16 cellular contexts compared by ENCODE assay signal in genomic region chr3:177835917-177836316, GRCh38.
A peak's percentile ranks its signal among the peaks of the same experiment; 100 is the strongest.
DNase-seq lines count a peak whose midpoint lies in the region; ATAC-seq, FAIRE-seq and TF ChIP-seq lines count a peak whose summit lies in the region.
"Had no signal": no experiment of that assay in that cellular context is flagged by ENCODE, and none has a peak within 500 bp of the region (broad histone marks: within the 10 kb centered on the region; RNA-seq: fewer than 3 reads in every experiment).

No MANE protein-coding gene starts in this region.

- no peak overlapping the region for H3K4me3 ChIP-seq in astrocyte of the cerebellum (ENCODE audit: low read depth, low read length)
- no peak overlapping the region for H3K4me3 ChIP-seq in right cardiac atrium (ENCODE audit: low read length)
- no peak overlapping the region for H3K4me3 ChIP-seq in stomach
- H3K4me3 ChIP-seq: thoracic aorta had no signal

- H3K27me3 Mint-ChIP-seq in activated T-cell treated with anti-CD3 and anti-CD28 coated beads, Interleukin-2, amount 50 U/mL, for 24 hours = no peaks in the 10 kb centered on the region
- H3K27me3 Mint-ChIP-seq: activated CD4-positive, alpha-beta T cell treated with anti-CD3 and anti-CD28 coated beads, Interleukin-2, amount 10 ng/mL, durations not matched to agents 24 days and 14 days had no signal

- H3K9me3 ChIP-seq in right cardiac atrium (ENCODE audit: control insufficient read depth, low read length) = no peaks in the 10 kb centered on the region
- no peaks in the 10 kb centered on the region for H3K9me3 ChIP-seq in stomach
- H3K9me3 ChIP-seq: thoracic aorta had no signal

- in situ Hi-C loops in astrocyte of the cerebellum (cut with HindIII; ENCODE audit: low sequenced_read_pairs) = no loop called here

- no peaks in the 10 kb centered on the region for H3K36me3 ChIP-seq in stomach
- H3K36me3 ChIP-seq: thoracic aorta had no signal

- TF ChIP-seq POLR2A in stomach (IDR thresholded peaks at IDR 0.05) = no peak

- H3K4me3 Mint-ChIP-seq in activated T-cell treated with anti-CD3 and anti-CD28 coated beads, Interleukin-2, amount 50 U/mL, for 24 hours = no peak overlapping the region
- H3K4me3 Mint-ChIP-seq: activated CD4-positive, alpha-beta T cell treated with anti-CD3 and anti-CD28 coated beads, Interleukin-2, amount 10 ng/mL, durations not matched to agents 24 days and 14 days had no signal

- no peak for FAIRE-seq in D721Med (lab: Jason Lieb, UNC)
- FAIRE-seq: A204.1 had no signal

- H3K27ac Mint-ChIP-seq in activated T-cell treated with anti-CD3 and anti-CD28 coated beads, Interleukin-2, amount 50 U/mL, for 24 hours = no peak overlapping the region
- H3K27ac Mint-ChIP-seq: activated CD4-positive, alpha-beta T cell treated with anti-CD3 and anti-CD28 coated beads, Interleukin-2, amount 10 ng/mL, durations not matched to agents 24 days and 14 days had no signal

- H3K4me1 Mint-ChIP-seq in activated T-cell treated with anti-CD3 and anti-CD28 coated beads, Interleukin-2, amount 50 U/mL, for 24 hours (ENCODE audit: low read depth) = peaks cover 14% of the 10 kb centered on the region
- H3K4me1 Mint-ChIP-seq: activated CD4-positive, alpha-beta T cell treated with anti-CD3 and anti-CD28 coated beads, Interleukin-2, amount 10 ng/mL, durations not matched to agents 24 days and 14 days had no signal

- H3K27ac ChIP-seq in right cardiac atrium (ENCODE audit: low read length) (no peak overlapping the region), stomach (peak overlapping the region in 3 of 5 donors; percentile 41 to 48 (median 43))
- H3K27ac ChIP-seq: HL-60, thoracic aorta had no signal

- H3K9me3 Mint-ChIP-seq in activated T-cell treated with anti-CD3 and anti-CD28 coated beads, Interleukin-2, amount 50 U/mL, for 24 hours = no peaks in the 10 kb centered on the region
- H3K9me3 Mint-ChIP-seq: activated CD4-positive, alpha-beta T cell treated with anti-CD3 and anti-CD28 coated beads, Interleukin-2, amount 10 ng/mL, durations not matched to agents 24 days and 14 days had no signal

- no peaks in the 10 kb centered on the region for H3K36me3 Mint-ChIP-seq in activated T-cell treated with anti-CD3 and anti-CD28 coated beads, Interleukin-2, amount 50 U/mL, for 24 hours (ENCODE audit: low read depth)

- 50% methylated on average over 1 of the region's 1 CpG for WGBS in right cardiac atrium
- WGBS in stomach, 5 donors = 51 to 61% (median 57%) methylated on average over 1 of the region's 1 CpG

- H3K27me3 ChIP-seq in right cardiac atrium (ENCODE audit: control insufficient read depth, insufficient read depth) (no peaks in the 10 kb centered on the region), stomach (no peaks in the 10 kb centered on the region)

- peak; percentile 20 for DNase-seq in NCI-H82 (lab: John Stamatoyannopoulos, UW)
- no peak for DNase-seq in NCI-H82 treated with DMSO at 0.1 percent for 48 hours (lab: John Stamatoyannopoulos, UW; ENCODE audit: unreplicated experiment)
- peak; percentile 88 for DNase-seq in astrocyte of the cerebellum (ENCODE audit: low read depth)
- no peak for DNase-seq in right cardiac atrium
- no peak for DNase-seq in stomach
- no peak for DNase-seq in activated T-cell treated with anti-CD3 and anti-CD28 coated beads, Interleukin-2, amount 50 U/mL, for 24 hours
- no peak for DNase-seq in D721Med (ENCODE audit: insufficient read length, low spot score)
- DNase-seq: activated CD4-positive, alpha-beta T cell treated with anti-CD3 and anti-CD28 coated beads, Interleukin-2, amount 10 ng/mL, durations not matched to agents 24 days and 14 days; amygdala; glutamatergic neuron; NCI-H1930; stimulated activated CD4-positive, alpha-beta T cell treated with anti-CD3 and anti-CD28 coated beads, Interleukin-4, amount 100 ng/mL, for 1 hour had no signal

- peak; percentile 62 to 64 for ATAC-seq in right cardiac atrium
- no peak for ATAC-seq in GM21367 (IDR thresholded peaks at IDR 0.05; ENCODE audit: unreplicated experiment)

- peaks cover under 1% of the 10 kb centered on the region for H3K4me1 ChIP-seq in right cardiac atrium (ENCODE audit: control insufficient read depth, insufficient read depth, low read length)
- peaks cover 0 to 24% (median 6%) of the 10 kb centered on the region in 4 donors for H3K4me1 ChIP-seq in stomach

- no peak for TF ChIP-seq CTCF in astrocyte of the cerebellum (IDR thresholded peaks at IDR 0.05; ENCODE audit: low read depth, low read length, missing control alignments)
- TF ChIP-seq CTCF in stomach (IDR thresholded peaks at IDR 0.05) = no peak
- no peak for TF ChIP-seq CTCF in D721Med (IDR thresholded peaks at IDR 0.05; ENCODE audit: insufficient read depth, missing control alignments)

- TF ChIP-seq EP300 in stomach (IDR thresholded peaks at IDR 0.05) = no peak

- intact Hi-C loops in right cardiac atrium (cut with DNase I) = no loop called here
- intact Hi-C loops in stomach (cut with DNase I; ENCODE audit: low total_unique reads) = no loop called here

Comparison
In these comparisons a context has a peak if more than half of its experiments do, and no peak if none do; other contexts are left out.
1. DNase-seq: peak in NCI-H82 (single experiment) and astrocyte of the cerebellum (single experiment); none in NCI-H82 treated with DMSO at 0.1 percent for 48 hours (single experiment), right cardiac atrium (0 of 3), stomach (single experiment), activated T-cell treated with anti-CD3 and anti-CD28 coated beads, Interleukin-2, amount 50 U/mL, for 24 hours (single experiment) and D721Med (single experiment).